ENCODE assay signal across 8 cellular contexts in the genomic region with DNA sequence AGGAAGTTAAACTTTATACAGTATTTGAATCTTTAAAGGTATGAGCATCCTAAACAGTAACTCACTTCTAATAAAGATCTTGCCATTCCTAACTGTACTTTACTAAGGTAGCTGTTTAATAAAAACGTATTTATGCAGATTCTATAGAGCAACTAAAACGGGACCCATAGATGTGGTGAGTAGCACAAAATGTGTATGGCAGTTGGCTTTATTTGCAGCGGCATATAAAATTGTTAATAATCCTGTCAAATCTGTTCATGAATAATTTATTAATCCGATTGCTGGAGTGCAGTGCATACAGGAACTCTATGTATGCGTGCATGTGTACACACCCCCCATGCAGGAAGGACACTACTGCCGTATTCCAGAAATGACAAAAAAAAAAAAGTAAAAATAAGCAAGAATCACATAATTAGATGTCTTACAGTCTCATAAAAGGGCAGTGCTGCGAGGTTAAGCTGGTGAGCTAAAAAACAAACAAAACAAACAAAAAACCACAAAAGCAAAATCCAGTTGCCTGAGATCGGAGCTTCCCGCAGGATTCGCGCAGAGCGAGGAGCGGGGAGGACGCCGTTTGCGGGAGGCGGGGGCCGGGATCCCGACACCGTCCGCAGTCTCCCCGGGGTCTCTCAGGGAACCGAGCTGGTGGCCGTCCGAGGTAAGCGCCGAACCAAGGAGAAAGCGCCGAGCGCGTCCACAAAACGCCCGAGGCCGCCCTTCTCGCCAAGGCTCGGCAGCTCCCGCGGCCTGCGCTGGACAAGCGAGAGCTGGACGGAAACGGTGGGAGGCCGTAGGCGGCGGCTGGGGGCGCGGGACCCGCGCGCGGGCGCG. TPM values are rescaled to one million over a fixed set of nuclear protein-coding genes. Genes with fewer than 3 reads are reported as not detected.
A peak's percentile ranks its signal among the peaks of the same experiment; 100 is the strongest.
DNase-seq lines count a peak whose midpoint lies in the region; ATAC-seq, FAIRE-seq and TF ChIP-seq lines count a peak whose summit lies in the region.

No MANE protein-coding gene starts in this region.

- FAIRE-seq in kidney (lab: Jason Lieb, UNC), result no peak

- peak overlapping the region; percentile 78 to 81 for H3K9ac ChIP-seq in kidney (ENCODE audit: low read length in 2 of 2)

- H3K4me3 ChIP-seq in GM06990 (replicated peaks; ENCODE audit: low read depth, low read length) (peak overlapping the region; percentile 87), kidney (ENCODE audit: low read length in 2 of 2) (peak overlapping the region; percentile 69 to 93)

- peak overlapping the region; percentile 74 to 90 for H3K27ac ChIP-seq in kidney (ENCODE audit: low read depth in 2 of 2, low read length in 2 of 2)

- intact Hi-C loops in kidney (cut with DNase I), result no loop called here

- H3K9me3 Mint-ChIP-seq in stimulated activated naive CD8-positive, alpha-beta T cell treated with anti-CD3 and anti-CD28 coated beads, Interleukin-15, amount 100 ng/mL, for 72 hours, result no peaks in the 10 kb centered on the region

- H3K4me1 ChIP-seq in kidney (ENCODE audit: control insufficient read depth in 1 of 2, insufficient read depth in 1 of 2, low read depth in 1 of 2, low read length in 2 of 2), result peaks cover 7 to 10% of the 10 kb centered on the region in 2 donors

- no peaks in the 10 kb centered on the region for H3K27me3 ChIP-seq in GM06990 (replicated peaks; ENCODE audit: control insufficient read depth, insufficient read depth, low read length)

- H3K27me3 Mint-ChIP-seq in stimulated activated naive CD8-positive, alpha-beta T cell treated with anti-CD3 and anti-CD28 coated beads, Interleukin-15, amount 100 ng/mL, for 72 hours, result peaks cover 15% of the 10 kb centered on the region

- ATAC-seq in GM21423 (IDR thresholded peaks at IDR 0.05; ENCODE audit: unreplicated experiment), result peak; percentile 20
- ATAC-seq in stimulated activated naive CD8-positive, alpha-beta T cell treated with anti-CD3 and anti-CD28 coated beads, Interleukin-15, amount 100 ng/mL, for 72 hours, result peak; percentile 47

- TF ChIP-seq CTCF in GM06990 (IDR thresholded peaks at IDR 0.05; ENCODE audit: insufficient read depth, low read length, poor library complexity, severe bottlenecking) (no peak), kidney (IDR thresholded peaks at IDR 0.05; ENCODE audit: borderline replicate concordance, extremely low read depth, insufficient read depth) (no peak)

- H3K36me3 ChIP-seq in GM06990 (ENCODE audit: control insufficient read depth, insufficient read depth, low read length) (no peaks in the 10 kb centered on the region), kidney (ENCODE audit: control insufficient read depth in 1 of 2, insufficient read depth in 2 of 2, low read length in 2 of 2) (no peaks in the 10 kb centered on the region)

- no peaks in the 10 kb centered on the region for H3K9me3 ChIP-seq in kidney (ENCODE audit: control insufficient read depth in 1 of 2, low read length in 2 of 2)

- peaks cover 27% of the 10 kb centered on the region for H3K4me1 Mint-ChIP-seq in stimulated activated naive CD8-positive, alpha-beta T cell treated with anti-CD3 and anti-CD28 coated beads, Interleukin-15, amount 100 ng/mL, for 72 hours

- no peak for DNase-seq in GM06990 (ENCODE audit: extremely low read depth, insufficient read length)
- DNase-seq in HT1080 (ENCODE audit: low read depth), result peak; percentile 39
- DNase-seq in amniotic stem cell (lab: John Stamatoyannopoulos, UW), result peak; percentile 49
- DNase-seq in kidney, result no peak
- DNase-seq in stimulated activated naive CD8-positive, alpha-beta T cell treated with anti-CD3 and anti-CD28 coated beads, Interleukin-15, amount 100 ng/mL, for 72 hours, result no peak
- no peak for DNase-seq in AG20443 (ENCODE audit: low spot score)
- no peak for DNase-seq in cerebellar nuclear complex (lab: John Stamatoyannopoulos, UW)

- H3K27ac Mint-ChIP-seq in stimulated activated naive CD8-positive, alpha-beta T cell treated with anti-CD3 and anti-CD28 coated beads, Interleukin-15, amount 100 ng/mL, for 72 hours, result peak overlapping the region; percentile 94 to 98

- peak overlapping the region; percentile 90 to 99 for H3K4me3 Mint-ChIP-seq in stimulated activated naive CD8-positive, alpha-beta T cell treated with anti-CD3 and anti-CD28 coated beads, Interleukin-15, amount 100 ng/mL, for 72 hours

RNA-seq across cellular contexts. Expression of a gene that starts 0.5 kb away (rescaled TPM):
- total RNA-seq in HT1080 (2014; rRNA removed; shearing (Covaris generic)), result 60.6 and 68.4 TPM in 2 replicates
- 46.4 and 63.0 TPM in 2 replicates for polyA plus RNA-seq in HT1080 (2015; cell fraction: cytosol; rRNA removed)
- polyA plus RNA-seq in HT1080 (2015; cell fraction: nucleus; rRNA removed), result 89.9 and 102 TPM in 2 replicates
- 46.2 TPM for total RNA-seq in kidney
- 72.8 TPM for polyA plus RNA-seq in kidney (ENCODE audit: insufficient read depth, low read depth, low replicate concordance)

RNA-seq across cellular contexts. Expression of a gene that starts 5.2 kb away (rescaled TPM):
- 83.6 and 93.3 TPM in 2 replicates for total RNA-seq in HT1080 (2014; rRNA removed; shearing (Covaris generic))
- 62.8 and 75.0 TPM in 2 replicates for polyA plus RNA-seq in HT1080 (2015; cell fraction: cytosol; rRNA removed)
- 77.2 and 87.9 TPM in 2 replicates for polyA plus RNA-seq in HT1080 (2015; cell fraction: nucleus; rRNA removed)
- 49.0 TPM for total RNA-seq in kidney
- polyA plus RNA-seq in kidney (ENCODE audit: insufficient read depth, low read depth, low replicate concordance), result 18.7 TPM

RNA-seq across cellular contexts. Expression of a gene that starts 29.6 kb away (rescaled TPM):
- total RNA-seq in HT1080 (2014; rRNA removed; shearing (Covaris generic)), result not detected in 2 replicates
- polyA plus RNA-seq in HT1080 (2015; cell fraction: cytosol; rRNA removed), result 0.02 TPM in 1 of 2 replicates, not detected in the other
- polyA plus RNA-seq in HT1080 (2015; cell fraction: nucleus; rRNA removed), result not detected in 2 replicates
- total RNA-seq in kidney, result 8.4 TPM
- 0.30 TPM for polyA plus RNA-seq in kidney (ENCODE audit: insufficient read depth, low read depth, low replicate concordance)

Comparison
In these comparisons a context has a peak if more than half of its experiments do, and no peak if none do; other contexts are left out.
1. DNase-seq: peak in HT1080 (single experiment) and amniotic stem cell (single experiment); none in GM06990 (single experiment), kidney (single experiment), stimulated activated naive CD8-positive, alpha-beta T cell treated with anti-CD3 and anti-CD28 coated beads, Interleukin-15, amount 100 ng/mL, for 72 hours (0 of 2), AG20443 (single experiment) and cerebellar nuclear complex (0 of 2).